12 cellular contexts compared by ENCODE assay signal in the genomic region with DNA sequence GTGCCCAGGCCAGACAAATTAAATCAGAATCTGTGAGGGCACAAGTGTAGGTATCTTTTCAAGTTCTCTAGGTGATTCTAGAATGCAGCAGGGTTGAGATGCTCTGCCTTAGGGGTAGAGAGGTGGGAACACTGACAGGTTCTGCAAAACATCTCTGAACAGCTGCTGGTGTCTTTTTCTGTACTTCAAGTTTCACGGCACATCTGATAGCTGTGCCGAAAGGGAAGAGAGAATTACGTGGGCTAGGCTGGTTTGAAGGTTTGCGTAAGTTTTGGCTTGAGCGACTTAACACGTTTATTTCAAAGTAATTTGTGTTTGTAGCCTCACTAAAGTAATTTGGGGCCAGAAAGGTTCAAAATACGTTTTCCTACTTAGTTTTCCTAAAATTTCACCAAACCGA. TPM values are rescaled to one million over a fixed set of nuclear protein-coding genes. Genes with fewer than 3 reads are reported as not detected.
DNase-seq lines count a peak whose midpoint lies in the region; ATAC-seq and TF ChIP-seq lines count a peak whose summit lies in the region.
"Had no signal": no experiment of that assay in that cellular context is flagged by ENCODE, and none has a peak within 500 bp of the region (broad histone marks: within the 10 kb centered on the region; RNA-seq: fewer than 3 reads in every experiment).

No MANE protein-coding gene starts in this region.

- intact Hi-C loops in dendritic cell treated with granulocyte-macrophage colony-stimulating factor and Interleukin-4, amounts not matched to agents 40 ng/mL and 50 ng/mL, for 4 days (cut with micrococcal nuclease), result no loop called here
- intact Hi-C loops in posterior vena cava (cut with DNase I), result no loop called here

- TF ChIP-seq CTCF in suprapubic skin (IDR thresholded peaks at IDR 0.05), result no peak

- H3K27ac Mint-ChIP-seq in dendritic cell treated with granulocyte-macrophage colony-stimulating factor and Interleukin-4, amounts not matched to agents 40 ng/mL and 50 ng/mL, for 4 days, result peak overlapping the region; percentile 90

- no peak overlapping the region for H3K4me3 ChIP-seq in suprapubic skin
- H3K4me3 ChIP-seq: tibial nerve had no signal

- DNase-seq in stimulated activated CD4-positive, alpha-beta T cell treated with anti-CD3 and anti-CD28 coated beads, Interleukin-4, amount 100 ng/mL, for 24 hours, result no peak
- DNase-seq in suprapubic skin (ENCODE audit: low spot score in 2 of 2) (no peak), posterior vena cava (ENCODE audit: low spot score) (no peak), HuH-7.5 (ENCODE audit: low spot score) (no peak)
- DNase-seq: DMS79 treated with DMSO at 0.1 percent for 48 hours, mesendoderm, NCI-H2029 treated with DMSO at 0.1 percent for 48 hours had no signal

- no peaks in the 10 kb centered on the region for H3K27me3 ChIP-seq in suprapubic skin
- H3K27me3 ChIP-seq: tibial nerve had no signal

- H3K27me3 Mint-ChIP-seq in dendritic cell treated with granulocyte-macrophage colony-stimulating factor and Interleukin-4, amounts not matched to agents 40 ng/mL and 50 ng/mL, for 4 days, result no peaks in the 10 kb centered on the region

- H3K36me3 ChIP-seq in suprapubic skin, result no peaks in the 10 kb centered on the region
- H3K36me3 ChIP-seq: tibial nerve had no signal

- H3K27ac ChIP-seq in suprapubic skin, result no peak overlapping the region

- no peak for TF ChIP-seq EP300 in suprapubic skin (IDR thresholded peaks at IDR 0.05)

- peaks cover 23% of the 10 kb centered on the region for H3K4me1 ChIP-seq in suprapubic skin

- H3K9me3 Mint-ChIP-seq in dendritic cell treated with granulocyte-macrophage colony-stimulating factor and Interleukin-4, amounts not matched to agents 40 ng/mL and 50 ng/mL, for 4 days, result no peaks in the 10 kb centered on the region

- 80% methylated on average over 8 of the region's 8 CpGs for WGBS in suprapubic skin

- H3K4me1 Mint-ChIP-seq in dendritic cell treated with granulocyte-macrophage colony-stimulating factor and Interleukin-4, amounts not matched to agents 40 ng/mL and 50 ng/mL, for 4 days (ENCODE audit: low read depth), result peaks cover 72% of the 10 kb centered on the region

- H3K9me3 ChIP-seq in suprapubic skin, result no peaks in the 10 kb centered on the region
- H3K9me3 ChIP-seq: tibial nerve had no signal

- H3K4me3 Mint-ChIP-seq in dendritic cell treated with granulocyte-macrophage colony-stimulating factor and Interleukin-4, amounts not matched to agents 40 ng/mL and 50 ng/mL, for 4 days, result no peak overlapping the region

- ATAC-seq in GM18502 (IDR thresholded peaks at IDR 0.05; ENCODE audit: poor library complexity, unreplicated experiment), result peak; percentile 51
- peak; percentile 51 for ATAC-seq in GM21423 (IDR thresholded peaks at IDR 0.05; ENCODE audit: unreplicated experiment)
- ATAC-seq in HG03469 (IDR thresholded peaks at IDR 0.05; ENCODE audit: unreplicated experiment), result peak; percentile 36

- no peak for TF ChIP-seq POLR2A in suprapubic skin (IDR thresholded peaks at IDR 0.05)

- peaks cover 14% of the 10 kb centered on the region for H3K36me3 Mint-ChIP-seq in dendritic cell treated with granulocyte-macrophage colony-stimulating factor and Interleukin-4, amounts not matched to agents 40 ng/mL and 50 ng/mL, for 4 days (ENCODE audit: low read depth)

RNA-seq across cellular contexts. Expression of a gene that starts 22.5 kb away (rescaled TPM):
- total RNA-seq in suprapubic skin (10 to 100 TPM; 16.0 to 36.9 (median 21.8) TPM), posterior vena cava (10 to 100 TPM; 22.5 to 24.8 TPM)

RNA-seq across cellular contexts. Expression of a gene that starts 48.9 kb away (rescaled TPM):
- total RNA-seq in suprapubic skin (10 to 100 TPM; 10.9 to 14.4 (median 12.8) TPM), posterior vena cava (1 to 10 TPM; 5.9 to 7.7 TPM)

RNA-seq across cellular contexts. Expression of a gene that starts 49.1 kb away (rescaled TPM):
- total RNA-seq in suprapubic skin (1 to 10 TPM; 5.0 to 9.9 (median 8.0) TPM), posterior vena cava (10 to 100 TPM; 10.8 to 11.6 TPM)
